Comparison of ENCODE assay signal across 9 cellular contexts in the genomic region with DNA sequence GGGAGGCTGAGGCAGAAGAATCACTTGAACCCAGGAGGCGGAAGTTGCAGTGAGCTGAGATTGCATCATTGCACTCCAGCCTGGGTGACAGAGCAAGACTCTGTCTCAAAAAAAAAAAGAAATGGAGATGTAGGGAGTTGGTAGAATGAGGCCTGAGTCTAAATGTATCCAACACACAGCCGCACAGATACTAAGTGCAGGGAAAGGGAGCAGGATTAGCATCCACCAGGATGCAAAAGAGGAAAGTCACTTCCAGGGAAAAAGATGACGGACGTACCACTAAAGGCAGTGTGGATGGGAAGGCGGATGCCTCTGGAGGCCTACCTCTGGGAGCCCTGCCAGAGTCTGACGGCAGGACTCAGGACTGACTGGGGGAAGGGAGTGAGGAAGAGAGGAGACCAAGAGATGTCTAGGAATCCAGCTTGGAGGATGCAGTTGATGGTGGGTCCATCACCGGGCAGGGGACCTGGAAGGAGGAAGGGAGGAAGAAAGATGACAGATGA. TPM values are rescaled to one million over a fixed set of nuclear protein-coding genes. Genes with fewer than 3 reads are reported as not detected.
A peak's percentile ranks its signal among the peaks of the same experiment; 100 is the strongest.
DNase-seq lines count a peak whose midpoint lies in the region; ATAC-seq and TF ChIP-seq lines count a peak whose summit lies in the region.
"Had no signal": no experiment of that assay in that cellular context is flagged by ENCODE, and none has a peak within 500 bp of the region (broad histone marks: within the 10 kb centered on the region; RNA-seq: fewer than 3 reads in every experiment).

No MANE protein-coding gene starts in this region.

- H3K36me3 ChIP-seq in heart left ventricle: peaks cover 0 to 36% (median 22%) of the 10 kb centered on the region in 9 donors
- H3K36me3 ChIP-seq: breast epithelium had no signal

- WGBS in heart left ventricle, 4 donors: 31 to 37% (median 32%) methylated on average over 7 of the region's 7 CpGs

- intact Hi-C loops in heart left ventricle (cut with DNase I): loop anchor here in 7 of 10 donors (5.0 to 10.0 kb wide), 6 partner anchors 105 to 545 kb away; partner anchors contain the start of genes MRPS12 (in 3 of the 7) and SARS2 (in 3 of the 7)

- H3K27ac ChIP-seq in heart left ventricle (no peak overlapping the region), substantia nigra (ENCODE audit: low read depth, low read length, poor library complexity, severe bottlenecking) (no peak overlapping the region)
- H3K27ac ChIP-seq: breast epithelium, parathyroid adenoma had no signal

- ATAC-seq in heart left ventricle: peak; percentile 50 to 84 (median 76)

- H3K4me1 ChIP-seq in heart left ventricle: peaks cover 0 to 4% (median 0%) of the 10 kb centered on the region in 12 donors
- H3K4me1 ChIP-seq: breast epithelium, parathyroid adenoma had no signal

- H3K9me3 ChIP-seq in heart left ventricle: no peaks in the 10 kb centered on the region
- H3K9me3 ChIP-seq: breast epithelium had no signal

- H3K4me3 ChIP-seq in heart left ventricle: no peak overlapping the region
- H3K4me3 ChIP-seq: breast epithelium had no signal

- H3K27me3 ChIP-seq in heart left ventricle: no peaks in the 10 kb centered on the region
- H3K27me3 ChIP-seq: breast epithelium had no signal

- no peak for TF ChIP-seq CTCF in heart left ventricle (IDR thresholded peaks at IDR 0.05)

- DNase-seq in HT-29 (ENCODE audit: low spot score) (peak; percentile 60), heart left ventricle (peak in 2 of 5 donors; percentile 58 to 60), substantia nigra (lab: John Stamatoyannopoulos, UW) (no peak)
- DNase-seq in stimulated activated naive CD4-positive, alpha-beta T cell treated with Interleukin-2 at 50 U/mL for 16 hours (lab: John Stamatoyannopoulos, UW): no peak
- DNase-seq: DMS53; MM.1S; stimulated activated CD8-positive, alpha-beta memory T cell treated with anti-CD3 and anti-CD28 coated beads, Interleukin-4, amount 100 ng/mL, for 48 hours had no signal

- no peak for TF ChIP-seq POLR2A in heart left ventricle (IDR thresholded peaks at IDR 0.05)

RNA-seq across cellular contexts. Expression of gene FAM98C, which starts 6.8 kb away (rescaled TPM):
- 46.6 and 49.5 TPM in 2 replicates for total RNA-seq in HT-29 (2014; rRNA removed; shearing (Covaris generic))
- total RNA-seq in heart left ventricle: 10 to 100 TPM in 8 of 9 donors, 1 to 10 TPM in 1; 9.3 to 15.8 (median 11.9) TPM
- 10 to 100 TPM in 1 of 2 donors, 1 to 10 TPM in 1; 9.6 to 10.3 TPM for polyA plus RNA-seq in heart left ventricle

RNA-seq across cellular contexts. Expression of gene RASGRP4, which starts 16.3 kb away (rescaled TPM):
- total RNA-seq in HT-29 (2014; rRNA removed; shearing (Covaris generic)): not detected in 2 replicates
- total RNA-seq in heart left ventricle: 1 to 10 TPM in 6 of 9 donors, under 1 TPM in 3; 0.51 to 6.7 (median 1.4) TPM
- under 1 TPM; 0.61 to 0.91 TPM for polyA plus RNA-seq in heart left ventricle

RNA-seq across cellular contexts. Expression of gene SPRED3, which starts 21.2 kb away (rescaled TPM):
- 0.13 and 3.2 TPM in 2 replicates for total RNA-seq in HT-29 (2014; rRNA removed; shearing (Covaris generic))
- total RNA-seq in heart left ventricle: 1 to 10 TPM in 2 of 9 donors, under 1 TPM in 6, not detected in 1; 0.18 to 3.1 (median 0.72) TPM
- 1 to 10 TPM in 1 of 2 donors, under 1 TPM in 1; 0.30 to 1.3 TPM for polyA plus RNA-seq in heart left ventricle

RNA-seq across cellular contexts. Expression of gene GGN, which starts 21.8 kb away (rescaled TPM):
- total RNA-seq in HT-29 (2014; rRNA removed; shearing (Covaris generic)): 0.26 and 0.41 TPM in 2 replicates
- under 1 TPM in 5 of 9 donors, not detected in 4; 0.18 to 0.67 (median 0.31) TPM for total RNA-seq in heart left ventricle
- under 1 TPM; 0.15 to 0.42 TPM for polyA plus RNA-seq in heart left ventricle

RNA-seq across cellular contexts. Expression of gene RYR1, which starts 23.8 kb away (rescaled TPM):
- 0.94 TPM in 1 of 2 replicates, not detected in the other for total RNA-seq in HT-29 (2014; rRNA removed; shearing (Covaris generic))
- 1 to 10 TPM in 5 of 9 donors, under 1 TPM in 4; 0.44 to 2.1 (median 1.4) TPM for total RNA-seq in heart left ventricle
- polyA plus RNA-seq in heart left ventricle: under 1 TPM; 0.61 to 0.72 TPM
